Comparison of ENCODE assay signal across 8 cellular contexts in the genomic region with DNA sequence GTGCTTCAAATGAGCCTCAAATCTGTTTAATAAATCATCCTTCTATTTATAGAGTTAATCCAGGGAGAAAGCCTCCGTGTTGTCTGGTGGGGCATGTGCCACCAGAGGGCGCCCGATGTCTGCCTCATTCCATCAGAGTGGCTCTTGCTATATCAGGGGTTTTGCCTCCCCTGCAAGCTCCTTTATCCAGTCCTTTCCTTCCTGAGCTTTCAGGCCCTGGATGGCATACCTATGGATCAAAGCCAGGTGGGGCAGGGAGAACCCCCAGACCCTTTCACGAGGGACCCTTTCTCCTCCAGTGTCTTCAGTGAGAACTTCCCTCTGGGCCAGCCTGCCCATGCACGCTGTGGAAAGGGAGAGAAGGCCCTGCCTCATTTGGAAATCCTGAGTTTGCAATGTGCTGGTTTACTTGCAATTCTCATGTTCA. TPM values are rescaled to one million over a fixed set of nuclear protein-coding genes. Genes with fewer than 3 reads are reported as not detected.
DNase-seq lines count a peak whose midpoint lies in the region; ATAC-seq, FAIRE-seq and TF ChIP-seq lines count a peak whose summit lies in the region.

No MANE protein-coding gene starts in this region.

- no peaks in the 10 kb centered on the region for H4K20me1 ChIP-seq in DOHH2 (ENCODE audit: control insufficient read depth, insufficient read depth, low read depth, low read length)

- peak; percentile 86 for ATAC-seq in GM21786 (IDR thresholded peaks at IDR 0.05; ENCODE audit: unreplicated experiment)
- peak; percentile 85 for ATAC-seq in omental fat pad (ENCODE audit: low FRiP score)

- H3K9me3 ChIP-seq in DOHH2 (ENCODE audit: control insufficient read depth, insufficient read depth, low read length) (no peaks in the 10 kb centered on the region), suprapubic skin (no peaks in the 10 kb centered on the region)

- 10% methylated on average over 5 of the region's 5 CpGs for WGBS in suprapubic skin

- H3K79me2 ChIP-seq in DOHH2 (ENCODE audit: control insufficient read depth, low read length): no peaks in the 10 kb centered on the region

- H3K36me3 ChIP-seq in DOHH2 (ENCODE audit: control insufficient read depth, low read length): no peaks in the 10 kb centered on the region
- H3K36me3 ChIP-seq in suprapubic skin: no peaks in the 10 kb centered on the region

- no peak overlapping the region for H3K27ac ChIP-seq in DOHH2 (ENCODE audit: low read depth, low read length)
- H3K27ac ChIP-seq in suprapubic skin: peak overlapping the region; percentile 3

- no peak for FAIRE-seq in frontal cortex (lab: Jason Lieb, UNC)

- TF ChIP-seq EP300 in suprapubic skin (IDR thresholded peaks at IDR 0.05): no peak

- no peaks in the 10 kb centered on the region for H3F3A ChIP-seq in DOHH2 (ENCODE audit: control insufficient read depth, insufficient read depth)

- H3K4me2 ChIP-seq in DOHH2 (ENCODE audit: low read length): no peak overlapping the region

- no peak for TF ChIP-seq POLR2A in suprapubic skin (IDR thresholded peaks at IDR 0.05)

- DNase-seq in LNCaP clone FGC (ENCODE audit: low read depth) (peak; percentile 15), SHP77 (lab: John Stamatoyannopoulos, UW) (peak; percentile 55 to 66), frontal cortex (ENCODE audit: low spot score in 2 of 2) (peak; percentile 33 to 63), omental fat pad (ENCODE audit: low spot score) (peak; percentile 83), suprapubic skin (ENCODE audit: low spot score in 2 of 2) (peak; percentile 89 to 90)
- peak; percentile 90 for DNase-seq in activated effector memory CD4-positive, alpha-beta T cell treated with anti-CD3 and anti-CD28 coated beads, Interleukin-2, amount 50 U/mL, for 16 hours

- no peaks in the 10 kb centered on the region for H3K9me2 ChIP-seq in DOHH2 (replicated peaks; ENCODE audit: control insufficient read depth, low read length)

- no peaks in the 10 kb centered on the region for H3K27me3 ChIP-seq in DOHH2 (ENCODE audit: control insufficient read depth, low read length)
- H3K27me3 ChIP-seq in suprapubic skin: no peaks in the 10 kb centered on the region

- no peaks in the 10 kb centered on the region for H3K4me1 ChIP-seq in DOHH2 (ENCODE audit: control insufficient read depth, low read length)
- H3K4me1 ChIP-seq in suprapubic skin: peaks cover 9% of the 10 kb centered on the region

- peak; percentile 96 for TF ChIP-seq CTCF in DOHH2 (IDR thresholded peaks at IDR 0.05; ENCODE audit: low read depth, low read length, poor library complexity, severe bottlenecking)
- peak; percentile 85 for TF ChIP-seq CTCF in LNCaP clone FGC (IDR thresholded peaks at IDR 0.05; ENCODE audit: control insufficient read depth, extremely low read depth, insufficient read depth)
- peak in 2 of 3 donors; percentile 48 to 84 for TF ChIP-seq CTCF in omental fat pad (IDR thresholded peaks at IDR 0.05)
- TF ChIP-seq CTCF in suprapubic skin (IDR thresholded peaks at IDR 0.05): peak; percentile 80 to 87

- H3K4me3 ChIP-seq in DOHH2 (ENCODE audit: low read length) (no peak overlapping the region), LNCaP clone FGC (ENCODE audit: low read depth, low read length) (no peak overlapping the region), suprapubic skin (no peak overlapping the region)

RNA-seq across cellular contexts. Expression of a gene that starts 39.8 kb away (rescaled TPM):
- 25.7 TPM for total RNA-seq in frontal cortex
- 10 to 100 TPM; 23.5 to 35.8 (median 31.6) TPM for total RNA-seq in omental fat pad
- 10 to 100 TPM; 13.4 to 18.6 (median 15.1) TPM for total RNA-seq in suprapubic skin

Comparison
In these comparisons a context has a peak if more than half of its experiments do, and no peak if none do; other contexts are left out.
1. DNase-seq: peak in every context shown above with its lines; median percentile 90 in activated effector memory CD4-positive, alpha-beta T cell treated with anti-CD3 and anti-CD28 coated beads, Interleukin-2, amount 50 U/mL, for 16 hours; 90 in suprapubic skin; 83 in omental fat pad; 60 in SHP77; 48 in frontal cortex; 15 in LNCaP clone FGC.